Comparison of ENCODE assay signal across 8 cellular contexts in genomic region chr6:53483423-53484353, GRCh38.
DNase-seq lines count a peak whose midpoint lies in the region; ATAC-seq and TF ChIP-seq lines count a peak whose summit lies in the region.

No MANE protein-coding gene starts in this region.

- no peaks in the 10 kb centered on the region for H3K9me3 Mint-ChIP-seq in HFFc6

- H3K9me3 ChIP-seq in Karpas-422 (ENCODE audit: low read length), result no peaks in the 10 kb centered on the region

- H3K4me3 Mint-ChIP-seq in HFFc6, result no peak overlapping the region

- no peak overlapping the region for H3K9ac ChIP-seq in Karpas-422 (ENCODE audit: low read length)

- no peak overlapping the region for H3K27ac Mint-ChIP-seq in HFFc6

- peaks cover 15% of the 10 kb centered on the region; the same call in 1 of the 2 replicates for H3K4me1 Mint-ChIP-seq in HFFc6 (ENCODE audit: low read depth)

- peak overlapping the region; percentile 34 for H2AFZ ChIP-seq in Karpas-422 (ENCODE audit: low read length)

- peak overlapping the region; percentile 13 for H3K4me2 ChIP-seq in Karpas-422 (ENCODE audit: low read depth, low read length, poor library complexity, severe bottlenecking)

- no peaks in the 10 kb centered on the region for H4K20me1 ChIP-seq in Karpas-422 (ENCODE audit: insufficient read depth, low read depth, low read length)

- no peaks in the 10 kb centered on the region for H3K36me3 Mint-ChIP-seq in HFFc6 (ENCODE audit: low read depth)

- H3K27me3 ChIP-seq in Karpas-422 (ENCODE audit: low read length), result no peaks in the 10 kb centered on the region

- H3K4me1 ChIP-seq in Karpas-422 (ENCODE audit: low read length), result peaks cover 28% of the 10 kb centered on the region

- no peak for TF ChIP-seq CTCF in HFFc6 (IDR thresholded peaks at IDR 0.05)

- no peaks in the 10 kb centered on the region for H3K36me3 ChIP-seq in Karpas-422 (ENCODE audit: insufficient read depth, low read length)

- peak; percentile 16 for DNase-seq in COLO829 (ENCODE audit: low spot score)
- DNase-seq in Karpas-422, result peak; percentile 78
- peak in 13 of 61 donors; percentile 1 to 39 (median 14) for DNase-seq in caudate nucleus (lab: John Stamatoyannopoulos, UW)
- DNase-seq in midbrain (lab: John Stamatoyannopoulos, UW), result peak; percentile 69
- DNase-seq in HFFc6, result no peak

- no peak for ATAC-seq in HG03095 (IDR thresholded peaks at IDR 0.05; ENCODE audit: unreplicated experiment)
- ATAC-seq in HG02938 (IDR thresholded peaks at IDR 0.05; ENCODE audit: unreplicated experiment), result no peak
- no peak for ATAC-seq in HG02970 (IDR thresholded peaks at IDR 0.05; ENCODE audit: low FRiP score, unreplicated experiment)

- H3K9me2 ChIP-seq in Karpas-422 (replicated peaks; ENCODE audit: insufficient read depth, low read length), result no peaks in the 10 kb centered on the region

- H3K79me2 ChIP-seq in Karpas-422 (ENCODE audit: low read length), result no peaks in the 10 kb centered on the region

- H3K4me3 ChIP-seq in Karpas-422 (ENCODE audit: low read length), result no peak overlapping the region

- H3K27ac ChIP-seq in Karpas-422 (ENCODE audit: low read length), result no peak overlapping the region
- H3K27ac ChIP-seq in caudate nucleus (ENCODE audit: low read depth, low read length), result peak overlapping the region; percentile 77

- H3K27me3 Mint-ChIP-seq in HFFc6 (ENCODE audit: insufficient read depth), result peaks cover 20% of the 10 kb centered on the region
